9 cellular contexts compared by ENCODE assay signal in the genomic region with DNA sequence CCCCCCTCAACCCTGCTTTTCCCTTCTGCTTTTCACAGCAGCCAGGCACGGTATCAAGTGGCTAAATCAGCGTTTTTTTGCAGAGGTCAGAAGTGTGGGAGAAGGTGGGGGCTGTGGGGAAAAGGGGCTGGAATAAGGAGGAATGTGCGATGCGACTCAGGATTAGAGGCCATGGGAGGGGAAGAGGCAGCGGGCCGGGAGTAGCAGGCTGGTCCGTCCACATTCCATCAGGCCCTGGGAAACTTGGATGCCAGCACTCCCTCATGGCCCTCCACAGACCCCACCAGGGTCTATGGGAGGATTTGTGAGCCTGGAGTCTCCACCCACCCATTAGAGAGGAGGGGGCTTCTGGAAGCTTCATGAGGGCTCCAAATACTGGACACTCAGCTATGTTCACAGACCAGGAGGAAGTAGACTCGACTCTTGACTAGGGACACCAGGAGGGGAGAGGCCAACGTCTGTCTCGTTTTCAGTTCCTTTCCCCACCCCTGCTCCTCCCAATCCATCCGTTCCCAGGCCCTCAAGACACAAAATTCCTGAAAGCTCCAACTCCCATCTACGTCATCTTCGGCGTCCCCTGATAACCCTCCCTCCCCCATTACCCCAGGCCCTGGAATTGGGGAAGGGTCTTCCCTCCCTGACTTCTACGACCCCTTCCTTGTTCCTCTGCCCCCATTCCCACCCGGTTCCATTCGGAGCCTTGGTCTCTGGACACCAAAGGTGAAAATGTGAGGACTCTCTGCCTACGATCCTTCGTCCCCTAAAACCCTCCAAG. TPM values are rescaled to one million over a fixed set of nuclear protein-coding genes. Genes with fewer than 3 reads are reported as not detected.
DNase-seq lines count a peak whose midpoint lies in the region; ATAC-seq and TF ChIP-seq lines count a peak whose summit lies in the region.
"Had no signal": no experiment of that assay in that cellular context is flagged by ENCODE, and none has a peak within 500 bp of the region (broad histone marks: within the 10 kb centered on the region; RNA-seq: fewer than 3 reads in every experiment).

No MANE protein-coding gene starts in this region.

- H3K27me3 ChIP-seq in right atrium auricular region (no peaks in the 10 kb centered on the region), vagina (no peaks in the 10 kb centered on the region)

- ATAC-seq in Right ventricle myocardium superior (ENCODE audit: poor library complexity) (no peak), memory B cell (ENCODE audit: low read depth) (no peak), GM18868 (IDR thresholded peaks at IDR 0.05; ENCODE audit: unreplicated experiment) (no peak)
- ATAC-seq in activated naive CD4-positive, alpha-beta T cell treated with anti-CD3 and anti-CD28 coated beads, Interleukin-2, amount 50 U/mL, for 72 hours = no peak

- H3K36me3 Mint-ChIP-seq in activated naive CD4-positive, alpha-beta T cell treated with anti-CD3 and anti-CD28 coated beads, Interleukin-2, amount 50 U/mL, for 72 hours = peaks cover 28 to 61% of the 10 kb centered on the region in 2 donors
- peaks cover 26% of the 10 kb centered on the region for H3K36me3 Mint-ChIP-seq in memory B cell

- no peaks in the 10 kb centered on the region for H3K9me3 ChIP-seq in right atrium auricular region
- H3K9me3 ChIP-seq in vagina = no peaks in the 10 kb centered on the region

- H3K4me1 Mint-ChIP-seq in memory B cell = peaks cover 67% of the 10 kb centered on the region

- DNase-seq in right atrium auricular region (ENCODE audit: low spot score) = no peak
- DNase-seq in Right ventricle myocardium superior = no peak
- no peak for DNase-seq in activated naive CD4-positive, alpha-beta T cell treated with anti-CD3 and anti-CD28 coated beads, Interleukin-2, amount 50 U/mL, for 72 hours (ENCODE audit: low spot score in 2 of 2)
- DNase-seq in memory B cell (ENCODE audit: low spot score in 2 of 2) = no peak
- DNase-seq in vagina (ENCODE audit: extremely low spot score in 2 of 2) = no peak
- DNase-seq in SW480 (ENCODE audit: low spot score) = no peak
- DNase-seq in KG1 (lab: John Stamatoyannopoulos, UW) = no peak
- DNase-seq: foreskin melanocyte had no signal

- intact Hi-C loops in Right ventricle myocardium superior (cut with DNase I) = no loop called here
- intact Hi-C loops in vagina (cut with DNase I) = no loop called here

- peak overlapping the region; percentile 72 to 88 for H3K27ac Mint-ChIP-seq in activated naive CD4-positive, alpha-beta T cell treated with anti-CD3 and anti-CD28 coated beads, Interleukin-2, amount 50 U/mL, for 72 hours
- peak overlapping the region; percentile 56 for H3K27ac Mint-ChIP-seq in memory B cell

- H3K36me3 ChIP-seq in right atrium auricular region (no peaks in the 10 kb centered on the region), vagina (no peaks in the 10 kb centered on the region)

- H3K9me3 Mint-ChIP-seq in activated naive CD4-positive, alpha-beta T cell treated with anti-CD3 and anti-CD28 coated beads, Interleukin-2, amount 50 U/mL, for 72 hours = peaks cover 8 to 9% of the 10 kb centered on the region in 2 donors
- H3K9me3 Mint-ChIP-seq in memory B cell = peaks cover 4% of the 10 kb centered on the region

- no peak for TF ChIP-seq CTCF in right atrium auricular region (IDR thresholded peaks at IDR 0.05)
- TF ChIP-seq CTCF in vagina (IDR thresholded peaks at IDR 0.05) = no peak

- peaks cover 4% of the 10 kb centered on the region for H3K27me3 Mint-ChIP-seq in memory B cell

- H3K4me3 Mint-ChIP-seq in memory B cell = peak overlapping the region; percentile 75

- H3K4me3 ChIP-seq in right atrium auricular region (peak overlapping the region; percentile 41 to 44), vagina (peak overlapping the region; percentile 27 to 48)

- TF ChIP-seq POLR2A in vagina (IDR thresholded peaks at IDR 0.05) = no peak

- peak overlapping the region; percentile 62 to 77 for H3K27ac ChIP-seq in right atrium auricular region
- no peak overlapping the region for H3K27ac ChIP-seq in vagina

- H3K4me1 ChIP-seq in right atrium auricular region = peaks cover 0 to 40% of the 10 kb centered on the region in 2 donors
- H3K4me1 ChIP-seq in vagina = peaks cover 41% of the 10 kb centered on the region

RNA-seq across cellular contexts. Expression of a gene that starts 3.3 kb away (rescaled TPM):
- 1 to 10 TPM; 1.4 to 2.0 TPM for total RNA-seq in right atrium auricular region
- total RNA-seq in Right ventricle myocardium superior = 2.0 TPM
- total RNA-seq in activated naive CD4-positive, alpha-beta T cell treated with anti-CD3 and anti-CD28 coated beads, Interleukin-2, amount 50 U/mL, for 72 hours = 10 to 100 TPM in 1 of 2 donors, 1 to 10 TPM in 1; 5.1 to 24.1 TPM
- 0.98 TPM for total RNA-seq in vagina

RNA-seq across cellular contexts. Expression of a gene that starts 33.0 kb away (rescaled TPM):
- total RNA-seq in right atrium auricular region = under 1 TPM in 1 of 2 donors, not detected in 1; 0.31 TPM
- total RNA-seq in Right ventricle myocardium superior = 0.40 TPM
- total RNA-seq in activated naive CD4-positive, alpha-beta T cell treated with anti-CD3 and anti-CD28 coated beads, Interleukin-2, amount 50 U/mL, for 72 hours = 100 to 1,000 TPM in 1 of 2 donors, 10 to 100 TPM in 1; 90.8 to 166 TPM
- total RNA-seq in vagina = 0.74 TPM

RNA-seq across cellular contexts. Expression of a gene that starts 43.8 kb away (rescaled TPM):
- total RNA-seq in right atrium auricular region (100 to 1,000 TPM in 1 of 2 donors, 10 to 100 TPM in 1; 97.0 to 121 TPM), Right ventricle myocardium superior (68.4 TPM), vagina (84.7 TPM)
- 10 to 100 TPM; 51.1 to 61.2 TPM for total RNA-seq in activated naive CD4-positive, alpha-beta T cell treated with anti-CD3 and anti-CD28 coated beads, Interleukin-2, amount 50 U/mL, for 72 hours

RNA-seq across cellular contexts. Expression of a gene that starts 51.7 kb away (rescaled TPM):
- total RNA-seq in right atrium auricular region (1 to 10 TPM; 5.9 to 10.0 TPM), Right ventricle myocardium superior (7.8 TPM), vagina (16.7 TPM)
- total RNA-seq in activated naive CD4-positive, alpha-beta T cell treated with anti-CD3 and anti-CD28 coated beads, Interleukin-2, amount 50 U/mL, for 72 hours = 100 to 1,000 TPM; 183 to 254 TPM

Comparison
In these comparisons a context has a peak if more than half of its experiments do, and no peak if none do; other contexts are left out.
1. RNA of a gene that starts 33.0 kb away (total RNA-seq): 90.8 to 166 TPM in activated naive CD4-positive, alpha-beta T cell treated with anti-CD3 and anti-CD28 coated beads, Interleukin-2, amount 50 U/mL, for 72 hours; 0.74 TPM in vagina (single experiment), 0.40 TPM in Right ventricle myocardium superior (single experiment) and 0.31 TPM in right atrium auricular region; every median in the first group is over 10 times any median in the second.